20 cellular contexts compared by ENCODE assay signal in the genomic region with DNA sequence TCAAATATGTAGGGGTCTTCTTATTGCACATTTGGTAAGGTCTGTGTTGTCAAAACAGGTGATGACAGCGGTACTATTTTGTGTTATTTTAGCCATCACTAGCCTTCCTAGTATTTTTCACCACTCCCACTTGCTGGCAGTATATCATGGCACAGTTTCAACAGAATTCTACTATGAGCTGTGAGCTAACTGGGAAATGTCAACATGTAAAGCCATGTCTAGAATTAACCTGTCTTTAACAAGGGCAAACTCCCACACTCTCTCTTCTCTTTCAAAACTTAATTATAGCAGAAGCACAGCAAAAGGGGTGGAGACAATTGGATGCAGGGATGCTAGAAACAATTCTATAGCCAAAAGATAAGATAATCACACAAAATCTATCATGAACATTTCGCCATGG.
"Had no signal": no experiment of that assay in that cellular context is flagged by ENCODE, and none has a peak within 500 bp of the region (broad histone marks: within the 10 kb centered on the region; RNA-seq: fewer than 3 reads in every experiment).

No MANE protein-coding gene starts in this region.

- H3K4me3 ChIP-seq: ascending aorta, coronary artery, left lung, spleen, thoracic aorta, upper lobe of left lung had no signal

- H3K27me3 ChIP-seq: ascending aorta, left lung, spleen, upper lobe of left lung had no signal

- DNase-seq: activated CD4-positive, alpha-beta T cell treated with anti-CD3 and anti-CD28 coated beads, Interleukin-2, amount 10 ng/mL, durations not matched to agents 7 days and 5 days; activated CD8-positive, alpha-beta T cell treated with anti-CD3 and anti-CD28 coated beads, Interleukin-2, amount 10 ng/mL, durations not matched to agents 7 days and 5 days; activated effector memory CD4-positive, alpha-beta T cell treated with Interleukin-2 at 50 U/mL for 16 hours; activated naive CD4-positive, alpha-beta T cell treated with anti-CD3 and anti-CD28 coated beads, Interleukin-2, amount 10 ng/mL, durations not matched to agents 7 days and 5 days; activated naive CD8-positive, alpha-beta T cell treated with anti-CD3 and anti-CD28 coated beads, Interleukin-2, amount 50 U/mL, for 24 hours; activated T-cell treated with anti-CD3 and anti-CD28 coated beads, Interleukin-2, amount 50 U/mL, for 24 hours; erythroblast; head of caudate nucleus; kidney; left lung; mammary epithelial cell; retina; spleen; stimulated activated CD4-positive, alpha-beta T cell treated with anti-CD3 and anti-CD28 coated beads, Interleukin-4, amount 100 ng/mL, for 4 hours; upper lobe of left lung had no signal

- ATAC-seq: activated CD8-positive, alpha-beta T cell treated with anti-CD3 and anti-CD28 coated beads, Interleukin-2, amount 10 ng/mL, durations not matched to agents 7 days and 5 days; activated naive CD8-positive, alpha-beta T cell treated with anti-CD3 and anti-CD28 coated beads, Interleukin-2, amount 50 U/mL, for 24 hours; left lung; stimulated activated memory B cell treated with anti-CD40 and anti-IgM and Interleukin-4, amounts not matched to agents 10 μg/mL and 1 μg/mL and 100 μg/mL, for 72 hours had no signal

- H3K9me3 Mint-ChIP-seq: activated CD4-positive, alpha-beta T cell treated with anti-CD3 and anti-CD28 coated beads, Interleukin-2, amount 10 ng/mL, durations not matched to agents 7 days and 5 days; activated naive CD4-positive, alpha-beta T cell treated with anti-CD3 and anti-CD28 coated beads, Interleukin-2, amount 10 ng/mL, durations not matched to agents 7 days and 5 days; activated naive CD8-positive, alpha-beta T cell treated with anti-CD3 and anti-CD28 coated beads, Interleukin-2, amount 50 U/mL, for 24 hours; activated T-cell treated with anti-CD3 and anti-CD28 coated beads, Interleukin-2, amount 50 U/mL, for 24 hours; neural crest cell had no signal

- H3K27me3 Mint-ChIP-seq: activated CD4-positive, alpha-beta T cell treated with anti-CD3 and anti-CD28 coated beads, Interleukin-2, amount 10 ng/mL, durations not matched to agents 7 days and 5 days; activated naive CD4-positive, alpha-beta T cell treated with anti-CD3 and anti-CD28 coated beads, Interleukin-2, amount 10 ng/mL, durations not matched to agents 7 days and 5 days; activated naive CD8-positive, alpha-beta T cell treated with anti-CD3 and anti-CD28 coated beads, Interleukin-2, amount 50 U/mL, for 24 hours; activated T-cell treated with anti-CD3 and anti-CD28 coated beads, Interleukin-2, amount 50 U/mL, for 24 hours; stimulated activated memory B cell treated with anti-CD40 and anti-IgM and Interleukin-4, amounts not matched to agents 10 μg/mL and 1 μg/mL and 100 μg/mL, for 72 hours had no signal

- H3K4me1 Mint-ChIP-seq: activated CD4-positive, alpha-beta T cell treated with anti-CD3 and anti-CD28 coated beads, Interleukin-2, amount 10 ng/mL, durations not matched to agents 7 days and 5 days; activated naive CD4-positive, alpha-beta T cell treated with anti-CD3 and anti-CD28 coated beads, Interleukin-2, amount 10 ng/mL, durations not matched to agents 7 days and 5 days; activated naive CD8-positive, alpha-beta T cell treated with anti-CD3 and anti-CD28 coated beads, Interleukin-2, amount 50 U/mL, for 24 hours; neural crest cell; stimulated activated memory B cell treated with anti-CD40 and anti-IgM and Interleukin-4, amounts not matched to agents 10 μg/mL and 1 μg/mL and 100 μg/mL, for 72 hours had no signal

- H3K36me3 ChIP-seq: ascending aorta, left lung, spleen, thoracic aorta, upper lobe of left lung had no signal

- H3K4me3 Mint-ChIP-seq: activated CD4-positive, alpha-beta T cell treated with anti-CD3 and anti-CD28 coated beads, Interleukin-2, amount 10 ng/mL, durations not matched to agents 7 days and 5 days; activated CD8-positive, alpha-beta T cell treated with anti-CD3 and anti-CD28 coated beads, Interleukin-2, amount 10 ng/mL, durations not matched to agents 7 days and 5 days; activated naive CD4-positive, alpha-beta T cell treated with anti-CD3 and anti-CD28 coated beads, Interleukin-2, amount 10 ng/mL, durations not matched to agents 7 days and 5 days; activated naive CD8-positive, alpha-beta T cell treated with anti-CD3 and anti-CD28 coated beads, Interleukin-2, amount 50 U/mL, for 24 hours; activated T-cell treated with anti-CD3 and anti-CD28 coated beads, Interleukin-2, amount 50 U/mL, for 24 hours; neural crest cell; stimulated activated memory B cell treated with anti-CD40 and anti-IgM and Interleukin-4, amounts not matched to agents 10 μg/mL and 1 μg/mL and 100 μg/mL, for 72 hours had no signal

- H3K9me3 ChIP-seq: ascending aorta, left lung, spleen, thoracic aorta, upper lobe of left lung had no signal

- H3K27ac Mint-ChIP-seq: activated CD4-positive, alpha-beta T cell treated with anti-CD3 and anti-CD28 coated beads, Interleukin-2, amount 10 ng/mL, durations not matched to agents 7 days and 5 days; activated CD8-positive, alpha-beta T cell treated with anti-CD3 and anti-CD28 coated beads, Interleukin-2, amount 10 ng/mL, durations not matched to agents 7 days and 5 days; activated naive CD4-positive, alpha-beta T cell treated with anti-CD3 and anti-CD28 coated beads, Interleukin-2, amount 10 ng/mL, durations not matched to agents 7 days and 5 days; activated naive CD8-positive, alpha-beta T cell treated with anti-CD3 and anti-CD28 coated beads, Interleukin-2, amount 50 U/mL, for 24 hours; activated T-cell treated with anti-CD3 and anti-CD28 coated beads, Interleukin-2, amount 50 U/mL, for 24 hours; stimulated activated memory B cell treated with anti-CD40 and anti-IgM and Interleukin-4, amounts not matched to agents 10 μg/mL and 1 μg/mL and 100 μg/mL, for 72 hours had no signal

- H3K36me3 Mint-ChIP-seq: activated naive CD4-positive, alpha-beta T cell treated with anti-CD3 and anti-CD28 coated beads, Interleukin-2, amount 10 ng/mL, durations not matched to agents 7 days and 5 days; stimulated activated memory B cell treated with anti-CD40 and anti-IgM and Interleukin-4, amounts not matched to agents 10 μg/mL and 1 μg/mL and 100 μg/mL, for 72 hours had no signal

- H3K4me1 ChIP-seq: ascending aorta, left lung, spleen, upper lobe of left lung had no signal
